In genomic region chr3:50242778-50243551, GRCh38 we compare ENCODE assay signal across 1 cellular context.
TF ChIP-seq lines count a peak whose summit lies in the region.

No MANE protein-coding gene starts in this region.

TF ChIP-seq in HCT116, 20 proteins besides CTCF, POLR2A, EP300 and RAD21 (continued from another document):
- TF ChIP-seq, protein P1, sequence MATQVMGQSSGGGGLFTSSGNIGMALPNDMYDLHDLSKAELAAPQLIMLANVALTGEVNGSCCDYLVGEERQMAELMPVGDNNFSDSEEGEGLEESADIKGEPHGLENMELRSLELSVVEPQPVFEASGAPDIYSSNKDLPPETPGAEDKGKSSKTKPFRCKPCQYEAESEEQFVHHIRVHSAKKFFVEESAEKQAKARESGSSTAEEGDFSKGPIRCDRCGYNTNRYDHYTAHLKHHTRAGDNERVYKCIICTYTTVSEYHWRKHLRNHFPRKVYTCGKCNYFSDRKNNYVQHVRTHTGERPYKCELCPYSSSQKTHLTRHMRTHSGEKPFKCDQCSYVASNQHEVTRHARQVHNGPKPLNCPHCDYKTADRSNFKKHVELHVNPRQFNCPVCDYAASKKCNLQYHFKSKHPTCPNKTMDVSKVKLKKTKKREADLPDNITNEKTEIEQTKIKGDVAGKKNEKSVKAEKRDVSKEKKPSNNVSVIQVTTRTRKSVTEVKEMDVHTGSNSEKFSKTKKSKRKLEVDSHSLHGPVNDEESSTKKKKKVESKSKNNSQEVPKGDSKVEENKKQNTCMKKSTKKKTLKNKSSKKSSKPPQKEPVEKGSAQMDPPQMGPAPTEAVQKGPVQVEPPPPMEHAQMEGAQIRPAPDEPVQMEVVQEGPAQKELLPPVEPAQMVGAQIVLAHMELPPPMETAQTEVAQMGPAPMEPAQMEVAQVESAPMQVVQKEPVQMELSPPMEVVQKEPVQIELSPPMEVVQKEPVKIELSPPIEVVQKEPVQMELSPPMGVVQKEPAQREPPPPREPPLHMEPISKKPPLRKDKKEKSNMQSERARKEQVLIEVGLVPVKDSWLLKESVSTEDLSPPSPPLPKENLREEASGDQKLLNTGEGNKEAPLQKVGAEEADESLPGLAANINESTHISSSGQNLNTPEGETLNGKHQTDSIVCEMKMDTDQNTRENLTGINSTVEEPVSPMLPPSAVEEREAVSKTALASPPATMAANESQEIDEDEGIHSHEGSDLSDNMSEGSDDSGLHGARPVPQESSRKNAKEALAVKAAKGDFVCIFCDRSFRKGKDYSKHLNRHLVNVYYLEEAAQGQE (IDR thresholded peaks at IDR 0.05; ENCODE audit: low read depth): no peak
- TF ChIP-seq JUND (IDR thresholded peaks at IDR 0.05) (no peak), YY1 (IDR thresholded peaks at IDR 0.05; ENCODE audit: extremely low read depth, insufficient replicate concordance, low read depth, low read length) (no peak), EZH2 (IDR thresholded peaks at IDR 0.05) (no peak), CBX3 (IDR thresholded peaks at IDR 0.05; ENCODE audit: low read depth) (no peak), EGR1 (IDR thresholded peaks at IDR 0.05; ENCODE audit: low read depth) (no peak), SP1 (IDR thresholded peaks at IDR 0.05; ENCODE audit: low read depth) (no peak), ZFX (IDR thresholded peaks at IDR 0.05) (no peak), FOSL1 (IDR thresholded peaks at IDR 0.05; ENCODE audit: low read depth) (no peak), EZH2phosphoT487 (IDR thresholded peaks at IDR 0.05; ENCODE audit: borderline replicate concordance) (no peak)
- TF ChIP-seq, protein P2, sequence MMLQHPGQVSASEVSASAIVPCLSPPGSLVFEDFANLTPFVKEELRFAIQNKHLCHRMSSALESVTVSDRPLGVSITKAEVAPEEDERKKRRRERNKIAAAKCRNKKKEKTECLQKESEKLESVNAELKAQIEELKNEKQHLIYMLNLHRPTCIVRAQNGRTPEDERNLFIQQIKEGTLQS (IDR thresholded peaks at IDR 0.05): no peak
